8 cellular contexts compared by ENCODE assay signal in the genomic region with DNA sequence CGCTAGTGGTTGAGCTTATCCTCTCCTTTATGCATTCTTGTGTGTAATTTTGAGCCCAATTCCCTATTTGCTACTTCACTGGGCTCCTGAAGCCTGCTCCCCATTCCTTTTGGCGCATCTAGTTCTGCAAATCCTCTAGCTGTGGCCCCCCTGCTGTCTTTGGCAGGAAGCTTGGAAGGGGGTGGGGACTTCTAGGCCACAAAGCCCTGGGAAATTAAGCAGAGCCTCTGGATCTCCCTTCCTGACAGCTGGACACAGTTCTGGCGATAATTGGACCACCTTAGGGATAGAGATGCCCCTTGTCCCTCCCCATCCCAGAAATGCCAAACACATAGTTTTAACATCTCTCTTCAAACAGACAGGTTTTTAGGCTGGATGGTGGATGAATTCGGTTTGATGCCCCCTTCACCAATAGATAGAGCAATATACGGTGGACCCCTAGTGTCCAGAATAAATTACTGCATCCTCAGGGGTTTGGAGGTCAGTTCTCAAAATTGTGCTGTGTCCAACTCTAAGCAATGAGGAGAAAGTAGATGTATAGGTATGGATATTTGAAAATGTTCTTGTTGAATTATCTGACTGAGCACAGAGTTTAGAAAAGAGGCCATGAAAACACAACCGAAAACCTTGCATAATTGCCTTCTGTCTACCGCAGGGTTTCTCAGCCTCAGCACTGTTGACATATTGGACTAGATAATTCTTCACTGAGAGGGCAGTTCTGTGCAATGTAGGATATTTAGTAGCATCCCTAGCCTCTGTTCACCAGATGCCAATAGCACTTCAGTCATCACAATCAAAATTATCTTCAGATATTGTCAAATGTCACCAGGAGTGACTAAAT.
A peak's percentile ranks its signal among the peaks of the same experiment; 100 is the strongest.
DNase-seq lines count a peak whose midpoint lies in the region; ATAC-seq, FAIRE-seq and TF ChIP-seq lines count a peak whose summit lies in the region.

No MANE protein-coding gene starts in this region.

- H3K27ac ChIP-seq in K562 (ENCODE audit: extremely low read depth, low read depth, low read length) (no peak overlapping the region), iPS-18a (ENCODE audit: low read length) (no peak overlapping the region), spleen (peak overlapping the region in 1 of 8 donors; percentile 24)

- H3K9ac ChIP-seq in K562 (ENCODE audit: insufficient read depth in 1 of 2, low read depth in 2 of 2, low read length in 2 of 2), result no peak overlapping the region
- H3K9ac ChIP-seq in iPS-18a (ENCODE audit: low read length), result no peak overlapping the region

- WGBS in K562 (ENCODE audit: insufficient coverage, low coverage, missing lambda C conversion rate), result 8% methylated on average over 7 of the region's 7 CpGs
- 38 to 49% (median 41%) methylated on average over 7 of the region's 7 CpGs for WGBS in spleen, 5 donors

- no peak for TF ChIP-seq EP300 in K562 (IDR thresholded peaks at IDR 0.05; ENCODE audit: low read length)

- peak; percentile 74 to 86 for TF ChIP-seq RAD21 in K562 (CRISPR knock-in tag; conservative IDR thresholded peaks at IDR 0.05 in 1 of 2, IDR thresholded peaks at IDR 0.05 in 1 of 2)

- DNase-seq in AG20443 (ENCODE audit: low spot score) (peak; percentile 67), GM18507 (ENCODE audit: extremely low spot score, insufficient read length, low read depth) (peak; percentile 14), NCI-H2227 (lab: John Stamatoyannopoulos, UW; ENCODE audit: unreplicated experiment) (peak; percentile 56), K562 (ENCODE audit: extremely low read depth in 1 of 4, low spot score in 3 of 4) (peak; percentile 29 to 43 (median 36)), spleen (no peak), DMS79 treated with DMSO at 0.1 percent for 48 hours (lab: John Stamatoyannopoulos, UW) (no peak)

- H3K4me2 ChIP-seq in K562 (ENCODE audit: insufficient read depth, low read length), result peak overlapping the region; percentile 33

- CTCF ChIA-PET in K562 (lab: Yijun Ruan, JAX; ENCODE audit: low intra/inter-chr PET ratio), result interaction anchor here (0.6 kb wide), 2 partner anchors 202 to 796 kb away, joined by 3 read pairs; no protein-coding TSS in a partner anchor

- TF ChIP-seq POLR2A in K562 (conservative IDR thresholded peaks at IDR 0.05), result no peak
- TF ChIP-seq POLR2A in spleen (IDR thresholded peaks at IDR 0.05), result no peak

- POLR2A ChIA-PET in K562 (lab: Yijun Ruan, JAX), result no interaction called here

- H3K9me3 ChIP-seq in K562 (replicated peaks; ENCODE audit: control insufficient read depth, insufficient read depth, low read depth, low read length) (no peaks in the 10 kb centered on the region), iPS-18a (ENCODE audit: control insufficient read depth, low read depth, low read length) (no peaks in the 10 kb centered on the region), spleen (no peaks in the 10 kb centered on the region)

- H4K20me1 ChIP-seq in K562 (replicated peaks; ENCODE audit: control insufficient read depth, insufficient read depth, low read length), result no peaks in the 10 kb centered on the region

- no peak overlapping the region; the same call in 1 of the 2 replicates for H2AFZ ChIP-seq in K562 (ENCODE audit: low read depth, low read length)

- no TSS peak for BruUV-seq in K562 (replicated peaks; lab: Mats Ljungman, UMichigan)

- no peaks in the 10 kb centered on the region; a peak in 1 of 5 replicates for H3K27me3 ChIP-seq in K562 (ENCODE audit: control insufficient read depth in 2 of 2, insufficient read depth in 2 of 2, low read length in 2 of 2)
- H3K27me3 ChIP-seq in iPS-18a (ENCODE audit: control insufficient read depth, insufficient read depth, low read length), result no peaks in the 10 kb centered on the region
- H3K27me3 ChIP-seq in spleen (replicated peaks in 1 of 7), result no peaks in the 10 kb centered on the region

- H3K9me1 ChIP-seq in K562 (ENCODE audit: control insufficient read depth, insufficient read depth, low read length), result no peaks in the 10 kb centered on the region

- ATAC-seq in K562 (peak; percentile 88), HG03045 (IDR thresholded peaks at IDR 0.05; ENCODE audit: unreplicated experiment) (no peak)

- H3K4me1 ChIP-seq in K562 (replicated peaks in 1 of 2; ENCODE audit: control insufficient read depth in 2 of 2, insufficient read depth in 2 of 2, low read length in 2 of 2), result no peaks in the 10 kb centered on the region
- H3K4me1 ChIP-seq in iPS-18a (ENCODE audit: control insufficient read depth, low read depth, low read length), result peaks cover 11% of the 10 kb centered on the region
- H3K4me1 ChIP-seq in spleen, result peaks cover 0 to 16% (median 8%) of the 10 kb centered on the region in 6 donors

- in situ Hi-C loops in K562 (cut with MboI), result no loop called here

- no peaks in the 10 kb centered on the region for H3K79me2 ChIP-seq in K562 (ENCODE audit: control insufficient read depth, insufficient read depth, low read length)

- H3K4me3 ChIP-seq in K562 (no peak overlapping the region), iPS-18a (ENCODE audit: low read length) (peak overlapping the region; percentile 50), spleen (no peak overlapping the region)

- peak; percentile 70 for FAIRE-seq in GM18507 (lab: Jason Lieb, UNC)
- FAIRE-seq in K562 (lab: Jason Lieb, UNC), result peak; percentile 40

- intact Hi-C loops in K562 (cut with micrococcal nuclease) (loop anchor here (1.0 to 10.0 kb wide), 2 partner anchors 79 to 200 kb away; no protein-coding TSS in a partner anchor), spleen (cut with DNase I; ENCODE audit: low total_unique reads) (loop anchor here (10.0 kb wide), 2 partner anchors 80 to 200 kb away; a partner anchor contains a TSS)

- TF ChIP-seq CTCF in K562 (IDR thresholded peaks at IDR 0.05 in 2 of 3, conservative IDR thresholded peaks at IDR 0.05 in 1 of 3; ENCODE audit: insufficient read depth in 2 of 3, low read depth in 1 of 3, low read length in 3 of 3), result peak; percentile 51 to 71 (median 68)
- peak; percentile 43 to 78 (median 72) for TF ChIP-seq CTCF in spleen (IDR thresholded peaks at IDR 0.05 in 8 of 11, conservative IDR thresholded peaks at IDR 0.05 in 3 of 11)

- H3K36me3 ChIP-seq in K562 (ENCODE audit: control insufficient read depth, insufficient read depth, low read length) (no peaks in the 10 kb centered on the region), iPS-18a (ENCODE audit: control insufficient read depth, low read depth, low read length) (no peaks in the 10 kb centered on the region), spleen (no peaks in the 10 kb centered on the region)

TF ChIP-seq in K562, 482 proteins besides CTCF, POLR2A, EP300 and RAD21:
- TF ChIP-seq, protein P1, sequence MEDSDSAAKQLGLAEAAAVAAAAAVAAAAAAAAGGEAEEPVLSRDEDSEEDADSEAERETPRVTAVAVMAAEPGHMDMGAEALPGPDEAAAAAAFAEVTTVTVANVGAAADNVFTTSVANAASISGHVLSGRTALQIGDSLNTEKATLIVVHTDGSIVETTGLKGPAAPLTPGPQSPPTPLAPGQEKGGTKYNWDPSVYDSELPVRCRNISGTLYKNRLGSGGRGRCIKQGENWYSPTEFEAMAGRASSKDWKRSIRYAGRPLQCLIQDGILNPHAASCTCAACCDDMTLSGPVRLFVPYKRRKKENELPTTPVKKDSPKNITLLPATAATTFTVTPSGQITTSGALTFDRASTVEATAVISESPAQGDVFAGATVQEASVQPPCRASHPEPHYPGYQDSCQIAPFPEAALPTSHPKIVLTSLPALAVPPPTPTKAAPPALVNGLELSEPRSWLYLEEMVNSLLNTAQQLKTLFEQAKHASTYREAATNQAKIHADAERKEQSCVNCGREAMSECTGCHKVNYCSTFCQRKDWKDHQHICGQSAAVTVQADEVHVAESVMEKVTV (CRISPR knock-in tag; IDR thresholded peaks at IDR 0.05), result 0 out of 2 replicates have a peak, but pooled peaks have one; percentile 40
- peak; percentile 70; the same call in 1 of the 2 replicates for TF ChIP-seq ZSCAN29 (IDR thresholded peaks at IDR 0.05)
- no peak for TF ChIP-seq ZNF133 (CRISPR knock-in tag; IDR thresholded peaks at IDR 0.05)
- no peak for TF ChIP-seq MTF1 (CRISPR knock-in tag; IDR thresholded peaks at IDR 0.05; ENCODE audit: borderline replicate concordance)
- TF ChIP-seq SMC3 (conservative IDR thresholded peaks at IDR 0.05; ENCODE audit: insufficient read depth, low read depth, low read length), result peak; percentile 40; the same call in 1 of the 2 replicates
TF ChIP-seq in K562: peak in this region for 3.

Comparison
In these comparisons a context has a peak if more than half of its experiments do, and no peak if none do; other contexts are left out.
1. DNase-seq: peak in AG20443 (single experiment), GM18507 (single experiment), NCI-H2227 (single experiment) and K562 (4 of 4); none in spleen (single experiment) and DMS79 treated with DMSO at 0.1 percent for 48 hours (single experiment).